ENCODE assay signal across 8 cellular contexts in genomic region chr5:160423025-160423554, GRCh38. TPM values are rescaled to one million over a fixed set of nuclear protein-coding genes. Genes with fewer than 3 reads are reported as not detected.
DNase-seq lines count a peak whose midpoint lies in the region; ATAC-seq, FAIRE-seq and TF ChIP-seq lines count a peak whose summit lies in the region.

No MANE protein-coding gene starts in this region.

- peak overlapping the region; percentile 96; the same call in 1 of the 2 replicates for H3K4me2 ChIP-seq in KMS-11
- H3K4me2 ChIP-seq in mesendoderm (ENCODE audit: low read length) = peak overlapping the region; percentile 45

- no peak overlapping the region for H3K18ac ChIP-seq in mesendoderm (ENCODE audit: low read length)

- H2AFZ ChIP-seq in KMS-11 (ENCODE audit: low read depth) = no peak overlapping the region

- no peaks in the 10 kb centered on the region; the same call in 1 of the 2 replicates for H3K36me3 ChIP-seq in KMS-11 (ENCODE audit: insufficient read depth)
- H3K36me3 ChIP-seq in mesendoderm (ENCODE audit: control insufficient read depth, insufficient read depth, low read length) = peaks cover 5% of the 10 kb centered on the region
- H3K36me3 ChIP-seq in pancreas = no peaks in the 10 kb centered on the region

- no peak overlapping the region for H4K8ac ChIP-seq in mesendoderm (ENCODE audit: low read depth, low read length)

- H3K79me1 ChIP-seq in mesendoderm (ENCODE audit: low read length) = peaks cover 12% of the 10 kb centered on the region

- H2BK5ac ChIP-seq in mesendoderm (ENCODE audit: low read length) = no peak overlapping the region

- H3K79me2 ChIP-seq in KMS-11 (ENCODE audit: insufficient read depth, low read depth) = peaks cover 5% of the 10 kb centered on the region
- H3K79me2 ChIP-seq in mesendoderm (ENCODE audit: control insufficient read depth, insufficient read depth, low read length) = peaks cover 11% of the 10 kb centered on the region

- DNase-seq in DMS53 treated with DMSO at 0.1 percent for 48 hours (lab: John Stamatoyannopoulos, UW; ENCODE audit: unreplicated experiment) (peak; percentile 42), mesendoderm (peak; percentile 65), EL (no peak), cortex of kidney (lab: John Stamatoyannopoulos, UW) (no peak), pancreas (no peak), RPMI8226 (no peak)

- no peak for FAIRE-seq in pancreas (lab: Jason Lieb, UNC)

- intact Hi-C loops in pancreas (cut with DNase I) = no loop called here

- no peak overlapping the region for H3K23ac ChIP-seq in mesendoderm (ENCODE audit: low read length)

- H3K27me3 ChIP-seq in KMS-11 (ENCODE audit: insufficient read depth, low read depth) (no peaks in the 10 kb centered on the region), mesendoderm (ENCODE audit: insufficient read depth, low read length, poor library complexity) (no peaks in the 10 kb centered on the region), pancreas (no peaks in the 10 kb centered on the region)

- H3K4me3 ChIP-seq in KMS-11 (IDR thresholded peaks at IDR 0.05; ENCODE audit: insufficient read depth, low read depth, low read length) (no peak overlapping the region), WI38 (ENCODE audit: low read depth, low read length) (peak overlapping the region; percentile 71), mesendoderm (ENCODE audit: low read length) (no peak overlapping the region), pancreas (no peak overlapping the region)

- no peak overlapping the region for H3K4ac ChIP-seq in mesendoderm (ENCODE audit: low read depth, low read length)

- H3K27ac ChIP-seq in KMS-11 = no peak overlapping the region
- H3K27ac ChIP-seq in mesendoderm (ENCODE audit: low read depth, low read length) = no peak overlapping the region
- H3K27ac ChIP-seq in pancreas = no peak overlapping the region

- TF ChIP-seq CTCF in KMS-11 (conservative IDR thresholded peaks at IDR 0.05; ENCODE audit: low read depth, low read length) (no peak), WI38 (IDR thresholded peaks at IDR 0.05; ENCODE audit: low read depth, low read length) (no peak), pancreas (IDR thresholded peaks at IDR 0.05) (no peak)

- WGBS in mesendoderm (ENCODE audit: extremely low coverage, insufficient coverage, low lambda C conversion rate) = no CpG with 5 or more reads among the region's 2 CpGs
- WGBS in pancreas, 2 donors = 36 to 41% methylated on average over 2 of the region's 2 CpGs

- H3K9ac ChIP-seq in KMS-11 (no peak overlapping the region), mesendoderm (ENCODE audit: low read length) (peak overlapping the region; percentile 93)

- H3K9me3 ChIP-seq in pancreas = no peaks in the 10 kb centered on the region

- peak overlapping the region; percentile 6 for H3K56ac ChIP-seq in mesendoderm (ENCODE audit: low read length)

- no peak overlapping the region for H4K5ac ChIP-seq in mesendoderm (ENCODE audit: low read length)

- no peaks in the 10 kb centered on the region for H4K20me1 ChIP-seq in KMS-11 (ENCODE audit: insufficient read depth)

- no peak overlapping the region for H2BK15ac ChIP-seq in mesendoderm (replicated peaks; ENCODE audit: low read depth)

- no peak for ATAC-seq in pancreas

- no peak overlapping the region for H2BK120ac ChIP-seq in mesendoderm (ENCODE audit: low read depth, low read length)

- H2AK5ac ChIP-seq in mesendoderm (ENCODE audit: low read length) = no peak overlapping the region

- H3K4me1 ChIP-seq in KMS-11 (ENCODE audit: low read depth, poor library complexity, severe bottlenecking) = peaks cover 38% of the 10 kb centered on the region
- peaks cover 5% of the 10 kb centered on the region for H3K4me1 ChIP-seq in mesendoderm (ENCODE audit: control insufficient read depth, low read depth, low read length)
- H3K4me1 ChIP-seq in pancreas = peaks cover under 1 to 12% (median 6%) of the 10 kb centered on the region in 3 donors

RNA-seq across cellular contexts. Expression of gene PTTG1, which starts 1.4 kb away (rescaled TPM):
- 311 TPM for polyA plus RNA-seq in mesendoderm (2013, experiment 1 of 2)
- 308 TPM for polyA plus RNA-seq in mesendoderm (2013, experiment 2 of 2)
- 1 to 10 TPM in 3 of 6 donors, under 1 TPM in 2, not detected in 1; 0.31 to 2.7 (median 1.3) TPM for total RNA-seq in pancreas
- 1 to 10 TPM; 1.2 to 2.0 TPM for polyA plus RNA-seq in pancreas

RNA-seq across cellular contexts. Expression of gene SLU7, which starts 4.2 kb away (rescaled TPM):
- polyA plus RNA-seq in mesendoderm (2013, experiment 1 of 2) = 37.2 TPM
- 36.5 TPM for polyA plus RNA-seq in mesendoderm (2013, experiment 2 of 2)
- 10 to 100 TPM; 15.8 to 24.6 (median 20.6) TPM for total RNA-seq in pancreas
- 10 to 100 TPM; 12.3 to 21.2 TPM for polyA plus RNA-seq in pancreas

RNA-seq across cellular contexts. Expression of gene FAM200C, which starts 23.2 kb away (rescaled TPM):
- polyA plus RNA-seq in mesendoderm (2013, experiment 1 of 2) = 1.0 TPM
- polyA plus RNA-seq in mesendoderm (2013, experiment 2 of 2) = 0.97 TPM
- total RNA-seq in pancreas = 1 to 10 TPM in 5 of 6 donors, under 1 TPM in 1; 0.79 to 3.7 (median 1.7) TPM
- polyA plus RNA-seq in pancreas = 1 to 10 TPM; 2.5 to 3.3 TPM

RNA-seq across cellular contexts. Expression of gene C1QTNF2, which starts 52.7 kb away (rescaled TPM):
- polyA plus RNA-seq in mesendoderm (2013, experiment 1 of 2) = 0.35 TPM
- 0.38 TPM for polyA plus RNA-seq in mesendoderm (2013, experiment 2 of 2)
- total RNA-seq in pancreas = under 1 TPM in 4 of 6 donors, not detected in 2; 0.09 to 0.41 (median 0.19) TPM
- under 1 TPM; 0.27 to 0.38 TPM for polyA plus RNA-seq in pancreas

Comparison
In these comparisons a context has a peak if more than half of its experiments do, and no peak if none do; other contexts are left out.
1. DNase-seq: peak in DMS53 treated with DMSO at 0.1 percent for 48 hours (single experiment) and mesendoderm (single experiment); none in EL (single experiment), cortex of kidney (single experiment), pancreas (0 of 6) and RPMI8226 (single experiment).